Comparison of ENCODE assay signal across 14 cellular contexts in genomic region chr3:144516029-144516428, GRCh38.
A peak's percentile ranks its signal among the peaks of the same experiment; 100 is the strongest.
DNase-seq lines count a peak whose midpoint lies in the region; ATAC-seq and TF ChIP-seq lines count a peak whose summit lies in the region.
"Had no signal": no experiment of that assay in that cellular context is flagged by ENCODE, and none has a peak within 500 bp of the region (broad histone marks: within the 10 kb centered on the region; RNA-seq: fewer than 3 reads in every experiment).

No MANE protein-coding gene starts in this region.

- H3K9me3 ChIP-seq in adipocyte (ENCODE audit: control insufficient read depth, low read length) (no peaks in the 10 kb centered on the region), MM.1S (replicated peaks; ENCODE audit: insufficient read depth, low read length) (no peaks in the 10 kb centered on the region)
- H3K9me3 ChIP-seq: BLaER1 treated with 17β-estradiol and CSF1 and Interleukin-3, amounts not matched to agents 10 nM and 100 nM; Caco-2; HAP-1 had no signal

- no peak for TF ChIP-seq CTCF in choroid plexus epithelial cell (conservative IDR thresholded peaks at IDR 0.05; ENCODE audit: low read depth, low read length)
- TF ChIP-seq CTCF in retinal pigment epithelial cell (conservative IDR thresholded peaks at IDR 0.05; ENCODE audit: low read depth, low read length): no peak
- TF ChIP-seq CTCF in MM.1S (IDR thresholded peaks at IDR 0.05; ENCODE audit: low read length): no peak

- no peak for ATAC-seq in HG03342 (IDR thresholded peaks at IDR 0.05; ENCODE audit: unreplicated experiment)

- H3K36me3 ChIP-seq in adipocyte (ENCODE audit: control insufficient read depth, insufficient read depth, low read length, severe bottlenecking) (no peaks in the 10 kb centered on the region), MM.1S (replicated peaks; ENCODE audit: insufficient read depth, low read length) (no peaks in the 10 kb centered on the region)
- H3K36me3 ChIP-seq: BLaER1 treated with 17β-estradiol and CSF1 and Interleukin-3, amounts not matched to agents 10 nM and 100 nM; HAP-1 had no signal

- H3K4me3 ChIP-seq in adipocyte (ENCODE audit: low read length) (no peak overlapping the region), choroid plexus epithelial cell (ENCODE audit: low read depth, low read length) (no peak overlapping the region), retinal pigment epithelial cell (ENCODE audit: low read length) (no peak overlapping the region), MM.1S (ENCODE audit: low read length) (no peak overlapping the region)
- H3K4me3 ChIP-seq: BLaER1 treated with 17β-estradiol and CSF1 and Interleukin-3, amounts not matched to agents 10 nM and 100 nM; HAP-1 had no signal

- H3K4me1 ChIP-seq in adipocyte (ENCODE audit: control insufficient read depth, insufficient read depth, low read length): peaks cover 14% of the 10 kb centered on the region
- H3K4me1 ChIP-seq in MM.1S (ENCODE audit: low read length): no peaks in the 10 kb centered on the region
- H3K4me1 ChIP-seq: BLaER1 treated with 17β-estradiol and CSF1 and Interleukin-3, amounts not matched to agents 10 nM and 100 nM; HAP-1 had no signal

- H3K9me2 ChIP-seq in MM.1S (replicated peaks; ENCODE audit: insufficient read depth, low read length): no peaks in the 10 kb centered on the region

- no peaks in the 10 kb centered on the region for H3K27me3 ChIP-seq in adipocyte (replicated peaks; ENCODE audit: control insufficient read depth, insufficient read depth, low read length)
- no peaks in the 10 kb centered on the region for H3K27me3 ChIP-seq in MM.1S (replicated peaks; ENCODE audit: insufficient read depth, low read length)
- H3K27me3 ChIP-seq: BLaER1 treated with 17β-estradiol and CSF1 and Interleukin-3, amounts not matched to agents 10 nM and 100 nM had no signal

- no peaks in the 10 kb centered on the region for H3F3A ChIP-seq in MM.1S (ENCODE audit: insufficient read depth, low read length)

- H3K4me2 ChIP-seq in MM.1S (ENCODE audit: low read depth, low read length): no peak overlapping the region
- H3K4me2 ChIP-seq: BLaER1 treated with 17β-estradiol and CSF1 and Interleukin-3, amounts not matched to agents 10 nM and 100 nM had no signal

- H4K20me1 ChIP-seq in MM.1S (ENCODE audit: insufficient read depth, low read length): no peaks in the 10 kb centered on the region
- H4K20me1 ChIP-seq: BLaER1 treated with 17β-estradiol and CSF1 and Interleukin-3, amounts not matched to agents 10 nM and 100 nM had no signal

- no peak overlapping the region for H3K9ac ChIP-seq in adipocyte (ENCODE audit: low read length)
- H3K9ac ChIP-seq in MM.1S (ENCODE audit: low read length): no peak overlapping the region
- H3K9ac ChIP-seq: BLaER1 treated with 17β-estradiol and CSF1 and Interleukin-3, amounts not matched to agents 10 nM and 100 nM had no signal

- no peaks in the 10 kb centered on the region for H3K79me2 ChIP-seq in MM.1S (ENCODE audit: low read length)

- DNase-seq in adipocyte (ENCODE audit: low read depth): peak; percentile 58
- DNase-seq in choroid plexus epithelial cell (ENCODE audit: low read depth): peak; percentile 2
- peak; percentile 1 for DNase-seq in iris pigment epithelial cell (ENCODE audit: low read depth)
- peak; percentile 73 for DNase-seq in retinal pigment epithelial cell (ENCODE audit: low read depth)
- DNase-seq in mesenteric fat pad (ENCODE audit: low spot score): no peak
- DNase-seq in MM.1S: no peak
- DNase-seq: ACHN; Caco-2; CD4-positive, alpha-beta memory T cell; DMS53; GF-D8 had no signal

- no peak overlapping the region for H2AFZ ChIP-seq in MM.1S (ENCODE audit: low read length)

- no peak overlapping the region for H3K27ac ChIP-seq in MM.1S (ENCODE audit: low read length)
- H3K27ac ChIP-seq: BLaER1 treated with 17β-estradiol and CSF1 and Interleukin-3, amounts not matched to agents 10 nM and 100 nM had no signal

Comparison
In these comparisons a context has a peak if more than half of its experiments do, and no peak if none do; other contexts are left out.
1. DNase-seq: peak in adipocyte (single experiment), choroid plexus epithelial cell (single experiment), iris pigment epithelial cell (single experiment) and retinal pigment epithelial cell (single experiment); none in mesenteric fat pad (single experiment) and MM.1S (single experiment).